Comparison of ENCODE assay signal across 13 cellular contexts in the genomic region with DNA sequence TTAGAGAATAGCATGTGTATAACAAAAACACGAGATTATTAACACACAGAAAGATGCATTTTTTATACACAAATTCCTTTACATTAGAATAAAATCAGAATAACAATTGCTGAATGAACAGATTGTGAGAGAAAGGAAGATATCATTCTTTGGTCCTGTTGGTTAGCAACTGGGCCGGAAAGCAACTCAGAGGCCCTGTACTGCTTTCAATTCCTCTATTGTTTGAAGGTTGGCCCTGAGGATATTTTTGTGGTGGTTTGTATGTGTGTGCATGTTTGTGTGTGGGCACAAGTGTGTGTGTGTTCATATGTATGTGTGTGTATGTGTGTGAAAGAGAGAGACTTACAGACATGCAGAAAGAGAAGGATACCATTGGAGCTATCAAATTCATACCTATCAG.
"Had no signal": no experiment of that assay in that cellular context is flagged by ENCODE, and none has a peak within 500 bp of the region (broad histone marks: within the 10 kb centered on the region; RNA-seq: fewer than 3 reads in every experiment).

No MANE protein-coding gene starts in this region.

- H3K27me3 ChIP-seq: adrenal gland, gastrocnemius medialis, left lung, neutrophil, right lobe of liver, upper lobe of left lung had no signal

- H3K36me3 ChIP-seq: adrenal gland, gastrocnemius medialis, left lung, neutrophil, right lobe of liver, upper lobe of left lung had no signal

- FAIRE-seq: keratinocyte had no signal

- H3K4me1 ChIP-seq: adrenal gland, gastrocnemius medialis, left lung, right lobe of liver, upper lobe of left lung had no signal

- H3K9me3 ChIP-seq: adrenal gland, gastrocnemius medialis, left lung, neutrophil, right lobe of liver, upper lobe of left lung had no signal

- H3K27ac ChIP-seq: adrenal gland, coronary artery, gastrocnemius medialis, left lung, neutrophil, right lobe of liver, upper lobe of left lung had no signal

- DNase-seq: activated naive CD4-positive, alpha-beta T cell treated with anti-CD3 and anti-CD28 coated beads, Interleukin-2, amount 50 U/mL, for 16 hours; adrenal gland; effector CD8-positive, alpha-beta T cell; gastrocnemius medialis; left lung; mesendoderm; right lobe of liver; stimulated activated naive CD8-positive, alpha-beta T cell treated with anti-CD3 and anti-CD28 coated beads, Interleukin-15, Interleukin-2, amounts not matched to agents 100 U/mL and 50 U/mL, for 24 hours; T-helper 1 cell; upper lobe of left lung had no signal

- ATAC-seq: gastrocnemius medialis; left lung; right lobe of liver; stimulated activated naive CD8-positive, alpha-beta T cell treated with anti-CD3 and anti-CD28 coated beads, Interleukin-15, Interleukin-2, amounts not matched to agents 100 U/mL and 50 U/mL, for 24 hours had no signal

- H3K4me3 ChIP-seq: adrenal gland, coronary artery, gastrocnemius medialis, left lung, right lobe of liver, upper lobe of left lung had no signal
